In the genomic region with DNA sequence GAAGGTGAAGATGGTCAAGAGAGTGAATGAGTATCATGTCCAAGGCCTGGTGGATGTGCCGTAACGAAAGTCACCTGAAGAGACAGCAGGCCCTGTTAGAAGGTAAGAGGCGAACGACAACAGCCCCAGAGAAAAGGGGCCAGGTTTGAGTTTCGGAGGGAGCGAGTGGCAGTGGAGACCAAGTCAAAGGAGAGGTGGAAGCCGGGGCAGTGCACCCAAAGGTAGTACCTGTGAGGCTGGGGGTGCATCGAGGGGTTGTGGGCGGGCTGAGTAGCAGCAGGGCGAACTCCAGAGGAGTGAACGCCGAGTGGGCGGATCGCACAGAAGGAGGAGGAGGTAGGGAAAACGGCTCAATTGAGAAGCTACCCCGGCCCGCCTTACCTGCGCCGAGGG, we compare ENCODE assay signal across 8 cellular contexts.
DNase-seq lines count a peak whose midpoint lies in the region; ATAC-seq lines count a peak whose summit lies in the region.

No MANE protein-coding gene starts in this region.

- peaks cover 45% of the 10 kb centered on the region for H3K36me3 Mint-ChIP-seq in activated naive CD4-positive, alpha-beta T cell treated with anti-CD3 and anti-CD28 coated beads, Interleukin-2, amount 10 ng/mL, durations not matched to agents 7 days and 5 days

- ATAC-seq in GM21529 (IDR thresholded peaks at IDR 0.05; ENCODE audit: unreplicated experiment), result peak; percentile 41

- CTCF ChIA-PET in activated naive CD4-positive, alpha-beta T cell treated with anti-CD3 and anti-CD28 coated beads, Interleukin-2, amount 10 ng/mL, durations not matched to agents 7 days and 5 days (lab: Charles Lee), result interaction anchor here (0.6 kb wide), 1 partner anchor 52 kb away, joined by 3 read pairs; no protein-coding TSS in a partner anchor

- H3K9me3 Mint-ChIP-seq in activated naive CD4-positive, alpha-beta T cell treated with anti-CD3 and anti-CD28 coated beads, Interleukin-2, amount 10 ng/mL, durations not matched to agents 7 days and 5 days, result no peaks in the 10 kb centered on the region

- peaks cover 64% of the 10 kb centered on the region for H3K4me1 Mint-ChIP-seq in activated naive CD4-positive, alpha-beta T cell treated with anti-CD3 and anti-CD28 coated beads, Interleukin-2, amount 10 ng/mL, durations not matched to agents 7 days and 5 days

- no peaks in the 10 kb centered on the region for H3K27me3 Mint-ChIP-seq in activated naive CD4-positive, alpha-beta T cell treated with anti-CD3 and anti-CD28 coated beads, Interleukin-2, amount 10 ng/mL, durations not matched to agents 7 days and 5 days

- H3K4me3 Mint-ChIP-seq in activated naive CD4-positive, alpha-beta T cell treated with anti-CD3 and anti-CD28 coated beads, Interleukin-2, amount 10 ng/mL, durations not matched to agents 7 days and 5 days, result peak overlapping the region; percentile 95

- peak; percentile 83 for DNase-seq in DMS53 (lab: John Stamatoyannopoulos, UW)
- DNase-seq in DMS53 treated with DMSO at 0.1 percent for 48 hours (lab: John Stamatoyannopoulos, UW; ENCODE audit: unreplicated experiment), result no peak
- peak; percentile 60 for DNase-seq in HuH-7 (ENCODE audit: low spot score)
- DNase-seq in activated naive CD4-positive, alpha-beta T cell treated with anti-CD3 and anti-CD28 coated beads, Interleukin-2, amount 10 ng/mL, durations not matched to agents 7 days and 5 days, result peak; percentile 85
- DNase-seq in iPS DF 19.7 (ENCODE audit: low read depth, low spot score), result peak; percentile 2
- peak; percentile 35 for DNase-seq in stimulated activated CD8-positive, alpha-beta memory T cell treated with anti-CD3 and anti-CD28 coated beads, Interleukin-12 subunit alpha, Interleukin-12 subunit beta, amount 100 ng/mL, for 24 hours (ENCODE audit: extremely low read depth)
- no peak for DNase-seq in NCI-H2171 (lab: John Stamatoyannopoulos, UW)

- peak overlapping the region; percentile 99 for H3K27ac Mint-ChIP-seq in activated naive CD4-positive, alpha-beta T cell treated with anti-CD3 and anti-CD28 coated beads, Interleukin-2, amount 10 ng/mL, durations not matched to agents 7 days and 5 days

Comparison
In these comparisons a context has a peak if more than half of its experiments do, and no peak if none do; other contexts are left out.
1. DNase-seq: peak in DMS53 (single experiment), HuH-7 (single experiment), activated naive CD4-positive, alpha-beta T cell treated with anti-CD3 and anti-CD28 coated beads, Interleukin-2, amount 10 ng/mL, durations not matched to agents 7 days and 5 days (single experiment), iPS DF 19.7 (single experiment) and stimulated activated CD8-positive, alpha-beta memory T cell treated with anti-CD3 and anti-CD28 coated beads, Interleukin-12 subunit alpha, Interleukin-12 subunit beta, amount 100 ng/mL, for 24 hours (single experiment); none in DMS53 treated with DMSO at 0.1 percent for 48 hours (single experiment) and NCI-H2171 (single experiment).